Comparison of ENCODE assay signal across 8 cellular contexts in the genomic region with DNA sequence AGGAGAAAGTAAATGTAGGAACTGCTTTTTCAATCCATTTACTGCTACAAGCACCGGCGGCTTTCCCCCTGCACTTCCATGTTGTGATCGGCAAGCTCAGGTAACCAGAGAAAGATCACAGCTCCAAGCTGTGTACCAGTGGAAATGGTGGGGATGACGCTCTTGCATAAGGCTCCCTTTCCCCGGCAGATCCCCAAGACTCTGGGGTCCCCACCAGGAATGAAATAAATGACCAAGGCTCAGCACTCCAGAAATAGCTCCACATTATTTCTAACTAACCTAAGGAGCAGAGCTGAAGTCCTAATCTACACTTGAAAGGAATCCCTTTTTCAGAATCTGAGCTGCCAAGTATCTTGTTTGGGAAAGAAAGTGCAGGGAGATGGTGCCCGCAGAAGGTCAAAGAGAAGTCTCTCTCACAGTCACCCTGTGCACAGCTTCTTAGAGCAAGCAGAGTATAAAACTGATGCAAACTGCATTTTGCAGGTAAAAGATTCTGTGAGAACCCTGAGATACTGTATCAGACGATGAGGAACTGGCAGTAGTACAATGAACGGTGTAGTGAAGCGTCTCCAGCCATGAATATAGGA. TPM values are rescaled to one million over a fixed set of nuclear protein-coding genes. Genes with fewer than 3 reads are reported as not detected.
DNase-seq lines count a peak whose midpoint lies in the region; ATAC-seq and TF ChIP-seq lines count a peak whose summit lies in the region.

No MANE protein-coding gene starts in this region.

- peak overlapping the region; percentile 49 for H3K27ac ChIP-seq in thymus (ENCODE audit: low read depth)

- no peak for DNase-seq in Caco-2
- no peak for DNase-seq in kidney epithelial cell (ENCODE audit: low read depth)
- no peak for DNase-seq in NCI-H1930 (lab: John Stamatoyannopoulos, UW)
- DNase-seq in T-helper 9 cell = no peak
- DNase-seq in GF-D8 (lab: John Stamatoyannopoulos, UW) = no peak

- intact Hi-C loops in Caco-2 (cut with micrococcal nuclease; ENCODE audit: unreplicated experiment) = no loop called here

- H3K27ac Mint-ChIP-seq in Caco-2 (ENCODE audit: unreplicated experiment) = peak overlapping the region; percentile 63
- H3K27ac Mint-ChIP-seq in activated T-helper 17 cell treated with anti-CD3 and anti-CD28 coated beads, Interleukin-2, amount 50 U/mL, for 72 hours = peak overlapping the region; percentile 87

- TF ChIP-seq CTCF in Caco-2 (IDR thresholded peaks at IDR 0.05; ENCODE audit: insufficient read depth in 1 of 2, low read depth in 1 of 2, low read length in 1 of 2, severe bottlenecking in 1 of 2, unreplicated experiment in 1 of 2) (no peak), kidney epithelial cell (IDR thresholded peaks at IDR 0.05; ENCODE audit: insufficient read depth, low read length, poor library complexity, severe bottlenecking) (no peak)

- H3K27me3 Mint-ChIP-seq in Caco-2 (ENCODE audit: insufficient read depth, unreplicated experiment) = no peaks in the 10 kb centered on the region
- no peaks in the 10 kb centered on the region for H3K27me3 Mint-ChIP-seq in activated T-helper 17 cell treated with anti-CD3 and anti-CD28 coated beads, Interleukin-2, amount 50 U/mL, for 72 hours

- peaks cover 22% of the 10 kb centered on the region for H3K4me1 Mint-ChIP-seq in Caco-2 (ENCODE audit: low read depth, unreplicated experiment)
- H3K4me1 Mint-ChIP-seq in activated T-helper 17 cell treated with anti-CD3 and anti-CD28 coated beads, Interleukin-2, amount 50 U/mL, for 72 hours = peaks cover 53% of the 10 kb centered on the region

- BruUV-seq in Caco-2 (replicated peaks; lab: Mats Ljungman, UMichigan) = TSS peak; percentile 86

- peak; percentile 1 for ATAC-seq in HG03280 (IDR thresholded peaks at IDR 0.05; ENCODE audit: unreplicated experiment)
- ATAC-seq in activated T-helper 17 cell treated with anti-CD3 and anti-CD28 coated beads, Interleukin-2, amount 50 U/mL, for 72 hours (replicated peaks) = peak; percentile 9

- H3K36me3 ChIP-seq in Caco-2 (ENCODE audit: control insufficient read depth, insufficient read depth, low read length) (peaks cover 2% of the 10 kb centered on the region; the same call in 1 of the 2 replicates), kidney epithelial cell (ENCODE audit: control insufficient read depth, insufficient read depth, low read length) (no peaks in the 10 kb centered on the region), thymus (ENCODE audit: control insufficient read depth, insufficient read depth) (peaks cover 3% of the 10 kb centered on the region)

- peaks cover 28% of the 10 kb centered on the region for H3K36me3 Mint-ChIP-seq in Caco-2 (ENCODE audit: insufficient read depth, unreplicated experiment)
- H3K36me3 Mint-ChIP-seq in activated T-helper 17 cell treated with anti-CD3 and anti-CD28 coated beads, Interleukin-2, amount 50 U/mL, for 72 hours (ENCODE audit: low read depth) = peaks cover 75% of the 10 kb centered on the region

- CTCF ChIA-PET in Caco-2 (lab: Charles Lee) = interaction anchor here (0.6 to 2.7 kb wide), 10 partner anchors 11 to 907 kb away, joined by 3 to 24 read pairs (median 8); partner anchors contain the start of genes GRB2, MIF4GD, SLC25A19 and TSEN54

- peak overlapping the region; percentile 91 for H3K4me3 Mint-ChIP-seq in Caco-2 (ENCODE audit: unreplicated experiment)
- H3K4me3 Mint-ChIP-seq in activated T-helper 17 cell treated with anti-CD3 and anti-CD28 coated beads, Interleukin-2, amount 50 U/mL, for 72 hours = peak overlapping the region; percentile 96

- POLR2A ChIA-PET in Caco-2 (lab: Charles Lee) = interaction anchor here (0.5 to 1.7 kb wide), 15 partner anchors 10 to 276 kb away, joined by 3 to 22 read pairs (median 4); partner anchors contain the start of genes GRB2, LLGL2, MIF4GD and SLC25A19

- no peaks in the 10 kb centered on the region for H3K9me3 ChIP-seq in Caco-2
- H3K9me3 ChIP-seq in thymus (ENCODE audit: control insufficient read depth) = no peaks in the 10 kb centered on the region

- H3K4me3 ChIP-seq in Caco-2 (ENCODE audit: low read depth, low read length) = peak overlapping the region; percentile 67
- H3K4me3 ChIP-seq in kidney epithelial cell (ENCODE audit: low read depth, low read length) = peak overlapping the region; percentile 75
- peak overlapping the region; percentile 49 for H3K4me3 ChIP-seq in thymus (ENCODE audit: low read length)

- H3K4me1 ChIP-seq in Caco-2 (peaks cover 37% of the 10 kb centered on the region), thymus (ENCODE audit: control insufficient read depth, insufficient read depth, low read length) (peaks cover 17% of the 10 kb centered on the region)

- H3K9me3 Mint-ChIP-seq in Caco-2 (ENCODE audit: unreplicated experiment) = no peaks in the 10 kb centered on the region
- no peaks in the 10 kb centered on the region for H3K9me3 Mint-ChIP-seq in activated T-helper 17 cell treated with anti-CD3 and anti-CD28 coated beads, Interleukin-2, amount 50 U/mL, for 72 hours

- 31% methylated on average over 9 of the region's 9 CpGs for WGBS in thymus

- no peaks in the 10 kb centered on the region for H3K27me3 ChIP-seq in Caco-2 (replicated peaks; ENCODE audit: control insufficient read depth, insufficient read depth, low read length)
- no peaks in the 10 kb centered on the region for H3K27me3 ChIP-seq in kidney epithelial cell (ENCODE audit: control insufficient read depth, insufficient read depth, low read length)
- H3K27me3 ChIP-seq in thymus (ENCODE audit: control insufficient read depth, insufficient read depth) = no peaks in the 10 kb centered on the region

RNA-seq across cellular contexts. Expression of gene GRB2, which starts 11.1 kb away (rescaled TPM):
- 113 and 115 TPM in 2 replicates for total RNA-seq in Caco-2 (2022)
- 100 to 1,000 TPM; 141 to 163 TPM for total RNA-seq in activated T-helper 17 cell treated with anti-CD3 and anti-CD28 coated beads, Interleukin-2, amount 50 U/mL, for 72 hours
- 71.9 and 121 TPM in 2 replicates for total RNA-seq in kidney epithelial cell
- 65.1 TPM for polyA plus RNA-seq in thymus
